Comparison of ENCODE assay signal across 9 cellular contexts in genomic region chr7:44348300-44348699, GRCh38. TPM values are rescaled to one million over a fixed set of nuclear protein-coding genes. Genes with fewer than 3 reads are reported as not detected.
DNase-seq lines count a peak whose midpoint lies in the region; ATAC-seq, FAIRE-seq and TF ChIP-seq lines count a peak whose summit lies in the region.
"Had no signal": no experiment of that assay in that cellular context is flagged by ENCODE, and none has a peak within 500 bp of the region (broad histone marks: within the 10 kb centered on the region; RNA-seq: fewer than 3 reads in every experiment).

No MANE protein-coding gene starts in this region.

- H3K9me1 ChIP-seq in endothelial cell of umbilical vein (replicated peaks; ENCODE audit: control insufficient read depth, extremely low read depth, insufficient read depth, low read length): no peaks in the 10 kb centered on the region

- peak; percentile 24 to 51 for DNase-seq in cardiac muscle cell (ENCODE audit: low read depth in 1 of 2, low spot score in 1 of 2)
- no peak for DNase-seq in Right ventricle myocardium superior
- DNase-seq in NCI-H69 (lab: John Stamatoyannopoulos, UW): peak; percentile 26
- DNase-seq in endothelial cell of umbilical vein (ENCODE audit: low read depth, low spot score): peak; percentile 67
- no peak for DNase-seq in activated T-cell treated with anti-CD3 and anti-CD28 coated beads, Interleukin-2, amount 50 U/mL, for 48 hours
- no peak for DNase-seq in cerebellar nuclear complex (lab: John Stamatoyannopoulos, UW)
- DNase-seq: activated B cell treated with CpG ODN at 0.5 μM for 24 hours had no signal

- ATAC-seq in Right ventricle myocardium superior (ENCODE audit: poor library complexity) (no peak), GM21423 (IDR thresholded peaks at IDR 0.05; ENCODE audit: unreplicated experiment) (no peak)
- peak; percentile 47 for ATAC-seq in stimulated activated memory B cell treated with anti-CD40 and anti-IgM and Interleukin-4, amounts not matched to agents 10 μg/mL and 1 μg/mL and 100 μg/mL, for 72 hours

- H3K27me3 ChIP-seq in cardiac muscle cell (peaks cover 8% of the 10 kb centered on the region), endothelial cell of umbilical vein (ENCODE audit: control insufficient read depth in 2 of 2, insufficient read depth in 2 of 2, low read length in 2 of 2) (peaks cover 9 to 23% of the 10 kb centered on the region in 2 experiments)

- CTCF ChIA-PET in endothelial cell of umbilical vein (lab: Charles Lee): interaction anchor here (0.6 to 4.0 kb wide), 38 partner anchors 10 to 234 kb away, joined by 3 to 145 read pairs (median 4); partner anchors contain the start of genes DDX56, NUDCD3 and TMED4

- TF ChIP-seq CTCF in cardiac muscle cell (IDR thresholded peaks at IDR 0.05; ENCODE audit: low read depth, low read length) (peak; percentile 48), endothelial cell of umbilical vein (IDR thresholded peaks at IDR 0.05; ENCODE audit: extremely low read depth in 1 of 2, insufficient read depth in 1 of 2, low read depth in 1 of 2, low read length in 2 of 2) (peak; percentile 57 to 82)

- dilution Hi-C loops in endothelial cell of umbilical vein (cut with MboI; ENCODE audit: extremely low pct_ligation_motif_present, low sequenced_read_pairs): no loop called here

- H3K9me3 Mint-ChIP-seq in stimulated activated memory B cell treated with anti-CD40 and anti-IgM and Interleukin-4, amounts not matched to agents 10 μg/mL and 1 μg/mL and 100 μg/mL, for 72 hours: peaks cover 19% of the 10 kb centered on the region

- H4K20me1 ChIP-seq in endothelial cell of umbilical vein (replicated peaks; ENCODE audit: control insufficient read depth, extremely low read depth, insufficient read depth, low read length): no peaks in the 10 kb centered on the region

- FAIRE-seq in endothelial cell of umbilical vein (lab: Jason Lieb, UNC): peak; percentile 81

- H3K9me3 ChIP-seq in cardiac muscle cell (ENCODE audit: low read depth) (no peaks in the 10 kb centered on the region), endothelial cell of umbilical vein (replicated peaks; ENCODE audit: control insufficient read depth, insufficient read depth, low read length) (no peaks in the 10 kb centered on the region)

- H3K27ac Mint-ChIP-seq in stimulated activated memory B cell treated with anti-CD40 and anti-IgM and Interleukin-4, amounts not matched to agents 10 μg/mL and 1 μg/mL and 100 μg/mL, for 72 hours: no peak overlapping the region
- H3K27ac Mint-ChIP-seq: activated B cell treated with CpG ODN at 0.5 μM for 24 hours had no signal

- no peak overlapping the region for H3K9ac ChIP-seq in endothelial cell of umbilical vein (replicated peaks; ENCODE audit: extremely low read depth, insufficient read depth, low read length)

- POLR2A ChIA-PET in endothelial cell of umbilical vein (lab: Charles Lee): interaction anchor here (2.1 kb wide), 1 partner anchor 217 kb away, joined by 5 read pairs; no protein-coding TSS in a partner anchor

- BruUV-seq in endothelial cell of umbilical vein (replicated peaks; lab: Mats Ljungman, UMichigan): no TSS peak

- H3K4me1 Mint-ChIP-seq in stimulated activated memory B cell treated with anti-CD40 and anti-IgM and Interleukin-4, amounts not matched to agents 10 μg/mL and 1 μg/mL and 100 μg/mL, for 72 hours: peaks cover 5% of the 10 kb centered on the region
- H3K4me1 Mint-ChIP-seq: activated B cell treated with CpG ODN at 0.5 μM for 24 hours had no signal

- H3K36me3 Mint-ChIP-seq in stimulated activated memory B cell treated with anti-CD40 and anti-IgM and Interleukin-4, amounts not matched to agents 10 μg/mL and 1 μg/mL and 100 μg/mL, for 72 hours: peaks cover 12% of the 10 kb centered on the region

- H3K4me1 ChIP-seq in cardiac muscle cell (ENCODE audit: low read depth) (peaks cover 7% of the 10 kb centered on the region), endothelial cell of umbilical vein (ENCODE audit: control insufficient read depth, extremely low read depth, insufficient read depth, low read length) (no peaks in the 10 kb centered on the region)

- no peak overlapping the region for H2AFZ ChIP-seq in endothelial cell of umbilical vein (ENCODE audit: low read depth, low read length)

- no peaks in the 10 kb centered on the region for H3K79me2 ChIP-seq in endothelial cell of umbilical vein (ENCODE audit: control insufficient read depth, insufficient read depth, low read length)

- no peak for TF ChIP-seq POLR2A in endothelial cell of umbilical vein (IDR thresholded peaks at IDR 0.05; ENCODE audit: low read depth, low read length)

- no peak overlapping the region for H3K4me3 ChIP-seq in cardiac muscle cell
- no peak overlapping the region for H3K4me3 ChIP-seq in endothelial cell of umbilical vein (replicated peaks in 1 of 3; ENCODE audit: insufficient read depth in 1 of 3, low read depth in 1 of 3, low read length in 3 of 3)

- H3K27ac ChIP-seq in cardiac muscle cell (no peak overlapping the region), endothelial cell of umbilical vein (ENCODE audit: insufficient read depth, low read depth, low read length) (no peak overlapping the region)

- H3K4me3 Mint-ChIP-seq in stimulated activated memory B cell treated with anti-CD40 and anti-IgM and Interleukin-4, amounts not matched to agents 10 μg/mL and 1 μg/mL and 100 μg/mL, for 72 hours: no peak overlapping the region
- H3K4me3 Mint-ChIP-seq: activated B cell treated with CpG ODN at 0.5 μM for 24 hours had no signal

- peaks cover 47% of the 10 kb centered on the region for H3K27me3 Mint-ChIP-seq in stimulated activated memory B cell treated with anti-CD40 and anti-IgM and Interleukin-4, amounts not matched to agents 10 μg/mL and 1 μg/mL and 100 μg/mL, for 72 hours

- H3K36me3 ChIP-seq in cardiac muscle cell: no peaks in the 10 kb centered on the region
- no peaks in the 10 kb centered on the region for H3K36me3 ChIP-seq in endothelial cell of umbilical vein (ENCODE audit: control insufficient read depth in 2 of 2, extremely low read depth in 1 of 2, insufficient read depth in 2 of 2, low read length in 2 of 2)

- intact Hi-C loops in Right ventricle myocardium superior (cut with DNase I): no loop called here
- intact Hi-C loops in endothelial cell of umbilical vein (cut with micrococcal nuclease): loop anchor here (1.0 kb wide), 2 partner anchors 129 to 217 kb away; no protein-coding TSS in a partner anchor

- no peak overlapping the region for H3K4me2 ChIP-seq in endothelial cell of umbilical vein (ENCODE audit: insufficient read depth, low read length)

TF ChIP-seq in endothelial cell of umbilical vein, 7 proteins besides CTCF, POLR2A, EP300 and RAD21:
- TF ChIP-seq FOS (IDR thresholded peaks at IDR 0.05; ENCODE audit: borderline replicate concordance, insufficient read depth, low read length) (no peak), JUN (IDR thresholded peaks at IDR 0.05; ENCODE audit: borderline replicate concordance, insufficient read depth, insufficient read length, low read depth) (no peak), MYC (IDR thresholded peaks at IDR 0.05; ENCODE audit: low read depth, low read length) (no peak), GATA2 (IDR thresholded peaks at IDR 0.05; ENCODE audit: insufficient read depth, insufficient read length, low read depth, low read length) (no peak), POLR2AphosphoS5 (IDR thresholded peaks at IDR 0.05; ENCODE audit: insufficient read depth, low read depth, low read length) (no peak), MAX (IDR thresholded peaks at IDR 0.05; ENCODE audit: insufficient read depth, insufficient read length) (no peak), EZH2 (IDR thresholded peaks at IDR 0.05; ENCODE audit: borderline replicate concordance, low read depth, low read length, severe bottlenecking) (no peak)

RNA-seq across cellular contexts. Expression of gene CAMK2B, which starts 22.9 kb away (rescaled TPM):
- total RNA-seq in cardiac muscle cell: 7.7 and 8.4 TPM in 2 replicates
- 17.7 and 19.3 TPM in 2 replicates for polyA plus RNA-seq in cardiac muscle cell
- 87.2 TPM for total RNA-seq in Right ventricle myocardium superior
- total RNA-seq in endothelial cell of umbilical vein: 1.4 and 1.6 TPM in 2 replicates
- polyA plus RNA-seq in endothelial cell of umbilical vein: 0.57 and 0.72 TPM in 2 replicates
- 0.36 and 0.47 TPM in 2 replicates for polyA plus RNA-seq in endothelial cell of umbilical vein (2011; cell fraction: cytosol; rRNA removed)
- polyA plus RNA-seq in endothelial cell of umbilical vein (2011; cell fraction: nucleus; rRNA removed): 1.1 and 2.9 TPM in 2 replicates
- polyA plus RNA-seq in endothelial cell of umbilical vein (2012): 0.43 and 0.52 TPM in 2 replicates
- 0.68 and 0.76 TPM in 2 replicates for polyA minus RNA-seq in endothelial cell of umbilical vein
- polyA minus RNA-seq in endothelial cell of umbilical vein (2011; cell fraction: cytosol; rRNA and poly(A)+ RNA removed): not detected
- 1.1 and 2.7 TPM in 2 replicates for polyA minus RNA-seq in endothelial cell of umbilical vein (2011; cell fraction: nucleus; rRNA and poly(A)+ RNA removed)

Comparison
In these comparisons a context has a peak if more than half of its experiments do, and no peak if none do; other contexts are left out.
1. DNase-seq: peak in cardiac muscle cell (2 of 2), NCI-H69 (single experiment) and endothelial cell of umbilical vein (single experiment); none in Right ventricle myocardium superior (single experiment), activated T-cell treated with anti-CD3 and anti-CD28 coated beads, Interleukin-2, amount 50 U/mL, for 48 hours (0 of 2) and cerebellar nuclear complex (0 of 2).